In genomic region chr10:5735119-5735518, GRCh38 we compare ENCODE assay signal across 17 cellular contexts.
"Had no signal": no experiment of that assay in that cellular context is flagged by ENCODE, and none has a peak within 500 bp of the region (broad histone marks: within the 10 kb centered on the region; RNA-seq: fewer than 3 reads in every experiment).

No MANE protein-coding gene starts in this region.

- H3K36me3 ChIP-seq: colonic mucosa had no signal

- H3K27me3 ChIP-seq: adrenal gland, colonic mucosa, esophagus muscularis mucosa, hepatocyte, left lung, neutrophil had no signal

- H3K27ac ChIP-seq: adrenal gland, colonic mucosa, esophagus muscularis mucosa, hepatocyte, left lung, neutrophil, parathyroid adenoma had no signal

- H3K4me1 ChIP-seq: colonic mucosa, esophagus muscularis mucosa, left lung, parathyroid adenoma had no signal

- H3K9me3 Mint-ChIP-seq: naive B cell; stimulated activated naive B cell treated with anti-CD40 and anti-IgM and Interleukin-4, amounts not matched to agents 10 μg/mL and 1 μg/mL and 100 μg/mL, for 72 hours had no signal

- H3K9me3 ChIP-seq: adrenal gland, colonic mucosa, esophagus muscularis mucosa, left lung, neutrophil had no signal

- ATAC-seq: activated CD4-positive, CD25-positive, alpha-beta regulatory T cell treated with anti-CD3 and anti-CD28 coated beads, Interleukin-2, amount 50 U/mL, for 24 hours; left lung; stimulated activated naive B cell treated with anti-CD40 and anti-IgM and Interleukin-4, amounts not matched to agents 10 μg/mL and 1 μg/mL and 100 μg/mL, for 72 hours had no signal

- H3K4me3 Mint-ChIP-seq: naive B cell; stimulated activated naive B cell treated with anti-CD40 and anti-IgM and Interleukin-4, amounts not matched to agents 10 μg/mL and 1 μg/mL and 100 μg/mL, for 72 hours had no signal

- H3K4me3 ChIP-seq: adrenal gland, colonic mucosa, esophagus muscularis mucosa, hepatocyte, left lung had no signal

- DNase-seq: activated CD4-positive, alpha-beta T cell treated with anti-CD3 and anti-CD28 coated beads, Interleukin-2, amount 50 U/mL, for 4 hours; activated naive CD4-positive, alpha-beta T cell treated with Interleukin-2 at 50 U/mL for 16 hours; adrenal gland; colonic mucosa; effector CD4-positive, alpha-beta T cell; left lung; naive B cell; retina; stimulated activated naive B cell treated with anti-CD40 and anti-IgM and Interleukin-4, amounts not matched to agents 10 μg/mL and 1 μg/mL and 100 μg/mL, for 72 hours; substantia nigra; T-helper 9 cell; trophoblast cell had no signal

- H3K27me3 Mint-ChIP-seq: naive B cell; stimulated activated naive B cell treated with anti-CD40 and anti-IgM and Interleukin-4, amounts not matched to agents 10 μg/mL and 1 μg/mL and 100 μg/mL, for 72 hours had no signal
